1 cellular context compared by ENCODE assay signal in genomic region chr16:70520612-70521297, GRCh38.
TF ChIP-seq lines count a peak whose summit lies in the region.

No MANE protein-coding gene starts in this region.

TF ChIP-seq in GM12878, 131 proteins besides CTCF, POLR2A, EP300 and RAD21 (continued from another document):
- TF ChIP-seq, protein P1, sequence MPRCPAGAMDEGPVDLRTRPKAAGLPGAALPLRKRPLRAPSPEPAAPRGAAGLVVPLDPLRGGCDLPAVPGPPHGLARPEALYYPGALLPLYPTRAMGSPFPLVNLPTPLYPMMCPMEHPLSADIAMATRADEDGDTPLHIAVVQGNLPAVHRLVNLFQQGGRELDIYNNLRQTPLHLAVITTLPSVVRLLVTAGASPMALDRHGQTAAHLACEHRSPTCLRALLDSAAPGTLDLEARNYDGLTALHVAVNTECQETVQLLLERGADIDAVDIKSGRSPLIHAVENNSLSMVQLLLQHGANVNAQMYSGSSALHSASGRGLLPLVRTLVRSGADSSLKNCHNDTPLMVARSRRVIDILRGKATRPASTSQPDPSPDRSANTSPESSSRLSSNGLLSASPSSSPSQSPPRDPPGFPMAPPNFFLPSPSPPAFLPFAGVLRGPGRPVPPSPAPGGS (IDR thresholded peaks at IDR 0.05; ENCODE audit: borderline replicate concordance, insufficient read depth, low read depth, low read length, poor library complexity, severe bottlenecking), result peak; percentile 43
- TF ChIP-seq PML (IDR thresholded peaks at IDR 0.05; ENCODE audit: low read length), result 0 out of 2 replicates have a peak, but pooled peaks have one; percentile 17
- peak; percentile 81 for TF ChIP-seq JUNB (IDR thresholded peaks at IDR 0.05)
- 0 out of 3 replicates have a peak, but pooled peaks of 1 of the 2 experiments have one; percentile 11 for TF ChIP-seq EGR1 (IDR thresholded peaks at IDR 0.05; ENCODE audit: borderline replicate concordance in 1 of 2, low read depth in 2 of 2, low read length in 2 of 2)
- no peak for TF ChIP-seq GATAD2B (conservative IDR thresholded peaks at IDR 0.05; ENCODE audit: low read depth)
- TF ChIP-seq SUPT20H (IDR thresholded peaks at IDR 0.05; ENCODE audit: borderline replicate concordance, control insufficient read depth, low read depth, low read length), result no peak
- no peak for TF ChIP-seq ZNF217 (IDR thresholded peaks at IDR 0.05)
- peak in 1 of 2 experiments; percentile 33; a peak in 1 of 4 replicates for TF ChIP-seq ETV6 (conservative IDR thresholded peaks at IDR 0.05 in 1 of 2, IDR thresholded peaks at IDR 0.05 in 1 of 2; ENCODE audit: borderline replicate concordance in 1 of 2, low read depth in 1 of 2)
- TF ChIP-seq CEBPB (IDR thresholded peaks at IDR 0.05; ENCODE audit: borderline replicate concordance in 1 of 2, low read depth in 2 of 2, low read length in 2 of 2), result peak in 1 of 2 experiments; percentile 48; a peak in 1 of 4 replicates
- TF ChIP-seq ZNF384 (IDR thresholded peaks at IDR 0.05; ENCODE audit: borderline replicate concordance, low read depth, low read length), result no peak
- TF ChIP-seq, protein P2, sequence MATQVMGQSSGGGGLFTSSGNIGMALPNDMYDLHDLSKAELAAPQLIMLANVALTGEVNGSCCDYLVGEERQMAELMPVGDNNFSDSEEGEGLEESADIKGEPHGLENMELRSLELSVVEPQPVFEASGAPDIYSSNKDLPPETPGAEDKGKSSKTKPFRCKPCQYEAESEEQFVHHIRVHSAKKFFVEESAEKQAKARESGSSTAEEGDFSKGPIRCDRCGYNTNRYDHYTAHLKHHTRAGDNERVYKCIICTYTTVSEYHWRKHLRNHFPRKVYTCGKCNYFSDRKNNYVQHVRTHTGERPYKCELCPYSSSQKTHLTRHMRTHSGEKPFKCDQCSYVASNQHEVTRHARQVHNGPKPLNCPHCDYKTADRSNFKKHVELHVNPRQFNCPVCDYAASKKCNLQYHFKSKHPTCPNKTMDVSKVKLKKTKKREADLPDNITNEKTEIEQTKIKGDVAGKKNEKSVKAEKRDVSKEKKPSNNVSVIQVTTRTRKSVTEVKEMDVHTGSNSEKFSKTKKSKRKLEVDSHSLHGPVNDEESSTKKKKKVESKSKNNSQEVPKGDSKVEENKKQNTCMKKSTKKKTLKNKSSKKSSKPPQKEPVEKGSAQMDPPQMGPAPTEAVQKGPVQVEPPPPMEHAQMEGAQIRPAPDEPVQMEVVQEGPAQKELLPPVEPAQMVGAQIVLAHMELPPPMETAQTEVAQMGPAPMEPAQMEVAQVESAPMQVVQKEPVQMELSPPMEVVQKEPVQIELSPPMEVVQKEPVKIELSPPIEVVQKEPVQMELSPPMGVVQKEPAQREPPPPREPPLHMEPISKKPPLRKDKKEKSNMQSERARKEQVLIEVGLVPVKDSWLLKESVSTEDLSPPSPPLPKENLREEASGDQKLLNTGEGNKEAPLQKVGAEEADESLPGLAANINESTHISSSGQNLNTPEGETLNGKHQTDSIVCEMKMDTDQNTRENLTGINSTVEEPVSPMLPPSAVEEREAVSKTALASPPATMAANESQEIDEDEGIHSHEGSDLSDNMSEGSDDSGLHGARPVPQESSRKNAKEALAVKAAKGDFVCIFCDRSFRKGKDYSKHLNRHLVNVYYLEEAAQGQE (IDR thresholded peaks at IDR 0.05; ENCODE audit: low read depth, low read length), result no peak
- no peak for TF ChIP-seq RELA (IDR thresholded peaks at IDR 0.05; ENCODE audit: borderline replicate concordance, partially characterized antibody)
- no peak for TF ChIP-seq WRNIP1 (IDR thresholded peaks at IDR 0.05; ENCODE audit: borderline replicate concordance, low read depth, low read length)
- no peak for TF ChIP-seq RELB (IDR thresholded peaks at IDR 0.05; ENCODE audit: low read depth)
- TF ChIP-seq EZH2 (IDR thresholded peaks at IDR 0.05; ENCODE audit: borderline replicate concordance, control insufficient read depth, low read depth, low read length), result no peak
- TF ChIP-seq NFIC (IDR thresholded peaks at IDR 0.05; ENCODE audit: low read depth, low read length), result peak; percentile 68; the same call in 1 of the 2 replicates
- no peak for TF ChIP-seq BCL11A (IDR thresholded peaks at IDR 0.05; ENCODE audit: low read depth, low read length)
- TF ChIP-seq POU2F2 (IDR thresholded peaks at IDR 0.05; ENCODE audit: borderline replicate concordance, low read depth, low read length), result 0 out of 3 replicates have a peak, but pooled peaks have one; percentile 21
- no peak for TF ChIP-seq FOS (IDR thresholded peaks at IDR 0.05; ENCODE audit: borderline replicate concordance, extremely low read depth, insufficient read length)
- TF ChIP-seq ZBTB40 (IDR thresholded peaks at IDR 0.05; ENCODE audit: borderline replicate concordance), result no peak
- TF ChIP-seq NR2C1 (IDR thresholded peaks at IDR 0.05), result no peak
- TF ChIP-seq LARP7 (IDR thresholded peaks at IDR 0.05), result no peak
- no peak for TF ChIP-seq EED (IDR thresholded peaks at IDR 0.05; ENCODE audit: low read depth)
- TF ChIP-seq STAT3 (IDR thresholded peaks at IDR 0.05; ENCODE audit: low read depth, low read length), result no peak
- peak; percentile 48; the same call in 1 of the 2 replicates for TF ChIP-seq ATF2 (IDR thresholded peaks at IDR 0.05; ENCODE audit: low read length)
- TF ChIP-seq, protein P3, sequence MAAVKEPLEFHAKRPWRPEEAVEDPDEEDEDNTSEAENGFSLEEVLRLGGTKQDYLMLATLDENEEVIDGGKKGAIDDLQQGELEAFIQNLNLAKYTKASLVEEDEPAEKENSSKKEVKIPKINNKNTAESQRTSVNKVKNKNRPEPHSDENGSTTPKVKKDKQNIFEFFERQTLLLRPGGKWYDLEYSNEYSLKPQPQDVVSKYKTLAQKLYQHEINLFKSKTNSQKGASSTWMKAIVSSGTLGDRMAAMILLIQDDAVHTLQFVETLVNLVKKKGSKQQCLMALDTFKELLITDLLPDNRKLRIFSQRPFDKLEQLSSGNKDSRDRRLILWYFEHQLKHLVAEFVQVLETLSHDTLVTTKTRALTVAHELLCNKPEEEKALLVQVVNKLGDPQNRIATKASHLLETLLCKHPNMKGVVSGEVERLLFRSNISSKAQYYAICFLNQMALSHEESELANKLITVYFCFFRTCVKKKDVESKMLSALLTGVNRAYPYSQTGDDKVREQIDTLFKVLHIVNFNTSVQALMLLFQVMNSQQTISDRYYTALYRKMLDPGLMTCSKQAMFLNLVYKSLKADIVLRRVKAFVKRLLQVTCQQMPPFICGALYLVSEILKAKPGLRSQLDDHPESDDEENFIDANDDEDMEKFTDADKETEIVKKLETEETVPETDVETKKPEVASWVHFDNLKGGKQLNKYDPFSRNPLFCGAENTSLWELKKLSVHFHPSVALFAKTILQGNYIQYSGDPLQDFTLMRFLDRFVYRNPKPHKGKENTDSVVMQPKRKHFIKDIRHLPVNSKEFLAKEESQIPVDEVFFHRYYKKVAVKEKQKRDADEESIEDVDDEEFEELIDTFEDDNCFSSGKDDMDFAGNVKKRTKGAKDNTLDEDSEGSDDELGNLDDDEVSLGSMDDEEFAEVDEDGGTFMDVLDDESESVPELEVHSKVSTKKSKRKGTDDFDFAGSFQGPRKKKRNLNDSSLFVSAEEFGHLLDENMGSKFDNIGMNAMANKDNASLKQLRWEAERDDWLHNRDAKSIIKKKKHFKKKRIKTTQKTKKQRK (IDR thresholded peaks at IDR 0.05; ENCODE audit: low read depth, low read length), result no peak
- TF ChIP-seq JUND (IDR thresholded peaks at IDR 0.05; ENCODE audit: low read depth, low read length), result 0 out of 2 replicates have a peak, but pooled peaks have one; percentile 31
- TF ChIP-seq TCF12 (IDR thresholded peaks at IDR 0.05; ENCODE audit: low read depth, low read length), result no peak
- TF ChIP-seq ZSCAN29 (IDR thresholded peaks at IDR 0.05), result no peak; the same call in 1 of the 2 replicates
- TF ChIP-seq HCFC1 (IDR thresholded peaks at IDR 0.05; ENCODE audit: low read length), result no peak
- TF ChIP-seq FOXK2 (IDR thresholded peaks at IDR 0.05), result no peak
- TF ChIP-seq SPI1 (IDR thresholded peaks at IDR 0.05; ENCODE audit: borderline replicate concordance, insufficient read depth, low read depth, low read length), result no peak
- TF ChIP-seq NR2F1 (conservative IDR thresholded peaks at IDR 0.05), result 0 out of 2 replicates have a peak, but pooled peaks have one; percentile 26
- peak; percentile 24; the same call in 1 of the 2 replicates for TF ChIP-seq CREM (IDR thresholded peaks at IDR 0.05; ENCODE audit: low read depth)
- no peak for TF ChIP-seq MEF2B (IDR thresholded peaks at IDR 0.05; ENCODE audit: partially characterized antibody, poor library complexity, severe bottlenecking)
- TF ChIP-seq IKZF2 (IDR thresholded peaks at IDR 0.05), result 0 out of 4 replicates have a peak, but pooled peaks of 1 of the 2 experiments have one; percentile 9
- 0 out of 2 replicates have a peak, but pooled peaks have one; percentile 32 for TF ChIP-seq YY1 (IDR thresholded peaks at IDR 0.05; ENCODE audit: low read depth, low read length)
- TF ChIP-seq MTA2 (IDR thresholded peaks at IDR 0.05; ENCODE audit: low read depth), result peak; percentile 45; the same call in 1 of the 2 replicates
TF ChIP-seq in GM12878: peak in this region for 17.
